Comparison of ENCODE assay signal across 1 cellular context in the genomic region with DNA sequence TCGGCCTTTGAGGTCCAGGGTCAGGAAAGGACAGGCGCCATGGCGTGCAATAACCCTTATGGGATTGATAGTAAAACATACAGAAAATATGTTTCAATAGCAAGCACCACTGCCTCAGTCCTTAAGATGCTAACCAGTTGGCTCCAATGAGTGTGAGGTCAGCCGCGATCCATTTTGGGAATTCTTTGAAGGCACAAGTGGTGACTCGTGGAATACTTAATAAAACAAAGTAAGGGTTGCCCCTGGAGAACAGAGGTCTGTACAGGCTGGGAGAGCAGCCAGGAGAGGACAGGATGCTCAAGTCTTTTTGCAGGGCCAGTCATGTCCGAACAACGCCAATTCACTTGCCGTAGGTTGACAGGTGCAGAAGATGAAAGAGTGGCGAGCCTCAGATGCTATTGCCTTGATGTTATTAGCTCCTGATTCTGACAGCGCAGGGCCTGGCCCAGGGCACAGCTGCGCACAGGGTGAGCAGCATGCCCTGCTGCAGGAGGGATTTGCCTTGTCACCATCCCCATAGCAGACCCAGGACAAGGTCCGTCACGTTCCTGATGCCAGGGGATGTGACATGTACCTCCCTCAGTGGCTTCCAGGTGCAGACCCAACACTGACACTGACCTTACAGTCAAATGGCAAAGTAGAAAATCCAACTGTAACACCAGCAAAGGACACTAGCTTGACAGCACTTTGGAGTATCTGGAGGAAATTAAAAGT.
TF ChIP-seq lines count a peak whose summit lies in the region.

No MANE protein-coding gene starts in this region.

TF ChIP-seq in WTC11, 78 proteins besides CTCF, POLR2A, EP300 and RAD21 (continued from another document):
- TF ChIP-seq ATF6 (CRISPR knock-in tag; IDR thresholded peaks at IDR 0.05) (no peak), SMAD3 (CRISPR knock-in tag; IDR thresholded peaks at IDR 0.05; ENCODE audit: borderline replicate concordance) (no peak), NFYB (CRISPR knock-in tag; conservative IDR thresholded peaks at IDR 0.05; ENCODE audit: low read depth) (no peak), ATF1 (CRISPR knock-in tag; IDR thresholded peaks at IDR 0.05) (no peak), GRHL2 (CRISPR knock-in tag; IDR thresholded peaks at IDR 0.05; ENCODE audit: insufficient replicate concordance, severe bottlenecking) (no peak), FOXP1 (CRISPR knock-in tag; IDR thresholded peaks at IDR 0.05; ENCODE audit: borderline replicate concordance) (no peak), TEAD1 (CRISPR knock-in tag; IDR thresholded peaks at IDR 0.05) (no peak), USF2 (CRISPR knock-in tag; IDR thresholded peaks at IDR 0.05) (no peak), TP53 (CRISPR knock-in tag; IDR thresholded peaks at IDR 0.05) (no peak), FOXP4 (CRISPR knock-in tag; IDR thresholded peaks at IDR 0.05) (no peak), CDX4 (CRISPR knock-in tag; IDR thresholded peaks at IDR 0.05; ENCODE audit: borderline replicate concordance) (no peak), SOX15 (CRISPR knock-in tag; IDR thresholded peaks at IDR 0.05) (no peak), MYBL2 (CRISPR knock-in tag; IDR thresholded peaks at IDR 0.05) (no peak), CREB1 (CRISPR knock-in tag; IDR thresholded peaks at IDR 0.05) (no peak)
- TF ChIP-seq, protein P1, sequence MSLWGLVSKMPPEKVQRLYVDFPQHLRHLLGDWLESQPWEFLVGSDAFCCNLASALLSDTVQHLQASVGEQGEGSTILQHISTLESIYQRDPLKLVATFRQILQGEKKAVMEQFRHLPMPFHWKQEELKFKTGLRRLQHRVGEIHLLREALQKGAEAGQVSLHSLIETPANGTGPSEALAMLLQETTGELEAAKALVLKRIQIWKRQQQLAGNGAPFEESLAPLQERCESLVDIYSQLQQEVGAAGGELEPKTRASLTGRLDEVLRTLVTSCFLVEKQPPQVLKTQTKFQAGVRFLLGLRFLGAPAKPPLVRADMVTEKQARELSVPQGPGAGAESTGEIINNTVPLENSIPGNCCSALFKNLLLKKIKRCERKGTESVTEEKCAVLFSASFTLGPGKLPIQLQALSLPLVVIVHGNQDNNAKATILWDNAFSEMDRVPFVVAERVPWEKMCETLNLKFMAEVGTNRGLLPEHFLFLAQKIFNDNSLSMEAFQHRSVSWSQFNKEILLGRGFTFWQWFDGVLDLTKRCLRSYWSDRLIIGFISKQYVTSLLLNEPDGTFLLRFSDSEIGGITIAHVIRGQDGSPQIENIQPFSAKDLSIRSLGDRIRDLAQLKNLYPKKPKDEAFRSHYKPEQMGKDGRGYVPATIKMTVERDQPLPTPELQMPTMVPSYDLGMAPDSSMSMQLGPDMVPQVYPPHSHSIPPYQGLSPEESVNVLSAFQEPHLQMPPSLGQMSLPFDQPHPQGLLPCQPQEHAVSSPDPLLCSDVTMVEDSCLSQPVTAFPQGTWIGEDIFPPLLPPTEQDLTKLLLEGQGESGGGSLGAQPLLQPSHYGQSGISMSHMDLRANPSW (CRISPR knock-in tag; conservative IDR thresholded peaks at IDR 0.05; ENCODE audit: low read depth): no peak
- TF ChIP-seq, protein P2, sequence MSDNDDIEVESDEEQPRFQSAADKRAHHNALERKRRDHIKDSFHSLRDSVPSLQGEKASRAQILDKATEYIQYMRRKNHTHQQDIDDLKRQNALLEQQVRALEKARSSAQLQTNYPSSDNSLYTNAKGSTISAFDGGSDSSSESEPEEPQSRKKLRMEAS (CRISPR knock-in tag; IDR thresholded peaks at IDR 0.05): no peak
